ENCODE assay signal across 7 cellular contexts in genomic region chr2:224276251-224276650, GRCh38.
"Had no signal": no experiment of that assay in that cellular context is flagged by ENCODE, and none has a peak within 500 bp of the region (broad histone marks: within the 10 kb centered on the region; RNA-seq: fewer than 3 reads in every experiment).

No MANE protein-coding gene starts in this region.

- H3K4me3 ChIP-seq: K562 had no signal

- H3K27ac Mint-ChIP-seq: IgD-negative memory B cell had no signal

- H3K27ac ChIP-seq: HL-60, KMS-11 had no signal

- H3K36me3 Mint-ChIP-seq: IgD-negative memory B cell had no signal

- ATAC-seq: K562 had no signal

- H3K9ac ChIP-seq: KMS-11 had no signal

- FAIRE-seq: HTR-8/SVneo, K562 had no signal

- H3K9me3 Mint-ChIP-seq: IgD-negative memory B cell had no signal

- DNase-seq: KBM-7, KG1 had no signal

- H3K4me2 ChIP-seq: KMS-11 had no signal
